ENCODE assay signal across 1 cellular context in the genomic region with DNA sequence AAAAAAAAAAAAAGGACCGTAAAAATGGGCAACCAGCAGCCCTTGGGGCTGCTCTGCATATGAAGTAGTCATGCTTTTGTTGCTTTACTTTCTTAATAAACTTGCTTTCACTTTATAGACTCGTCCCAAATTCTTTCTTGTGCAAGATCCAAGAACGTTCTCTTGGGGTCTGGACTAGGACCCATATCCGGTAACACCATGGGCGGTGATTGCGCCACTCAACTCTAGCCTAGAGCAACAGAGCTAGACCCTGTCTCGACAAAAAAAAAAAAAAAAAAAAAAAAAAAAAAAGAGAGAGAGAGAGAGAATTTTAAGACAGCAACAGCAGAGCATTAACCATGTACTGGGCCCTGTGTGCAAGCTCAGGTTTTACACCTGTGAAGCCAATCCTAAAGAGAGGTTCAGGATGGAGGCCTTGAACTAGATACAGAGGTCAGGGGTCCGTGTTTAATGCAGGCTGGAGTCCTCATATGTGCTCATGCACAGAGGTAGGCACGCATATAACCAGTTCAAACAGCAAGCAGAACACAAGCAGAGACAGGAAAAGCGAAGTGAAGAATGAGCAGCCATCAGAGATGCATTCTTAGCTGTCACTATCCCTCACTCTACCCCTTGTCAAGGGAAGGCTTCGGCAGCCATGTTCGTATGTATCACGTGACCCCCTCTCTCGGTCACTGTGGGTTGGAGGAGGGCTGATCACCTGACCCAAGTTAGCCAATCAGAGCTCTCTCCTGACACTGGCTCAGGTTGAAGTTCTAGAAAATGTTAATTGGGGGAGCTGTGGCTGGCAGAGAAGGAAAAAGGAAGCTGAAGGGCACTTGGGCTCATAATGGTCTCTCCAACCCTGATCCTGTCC.
TF ChIP-seq lines count a peak whose summit lies in the region.

No MANE protein-coding gene starts in this region.

TF ChIP-seq in IMR-90, 13 proteins besides CTCF, POLR2A, EP300 and RAD21 (continued from another document):
- TF ChIP-seq, protein P1, sequence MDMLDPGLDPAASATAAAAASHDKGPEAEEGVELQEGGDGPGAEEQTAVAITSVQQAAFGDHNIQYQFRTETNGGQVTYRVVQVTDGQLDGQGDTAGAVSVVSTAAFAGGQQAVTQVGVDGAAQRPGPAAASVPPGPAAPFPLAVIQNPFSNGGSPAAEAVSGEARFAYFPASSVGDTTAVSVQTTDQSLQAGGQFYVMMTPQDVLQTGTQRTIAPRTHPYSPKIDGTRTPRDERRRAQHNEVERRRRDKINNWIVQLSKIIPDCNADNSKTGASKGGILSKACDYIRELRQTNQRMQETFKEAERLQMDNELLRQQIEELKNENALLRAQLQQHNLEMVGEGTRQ (IDR thresholded peaks at IDR 0.05; ENCODE audit: low read depth, low read length), result peak; percentile 87
